ENCODE assay signal across 28 cellular contexts in the genomic region with DNA sequence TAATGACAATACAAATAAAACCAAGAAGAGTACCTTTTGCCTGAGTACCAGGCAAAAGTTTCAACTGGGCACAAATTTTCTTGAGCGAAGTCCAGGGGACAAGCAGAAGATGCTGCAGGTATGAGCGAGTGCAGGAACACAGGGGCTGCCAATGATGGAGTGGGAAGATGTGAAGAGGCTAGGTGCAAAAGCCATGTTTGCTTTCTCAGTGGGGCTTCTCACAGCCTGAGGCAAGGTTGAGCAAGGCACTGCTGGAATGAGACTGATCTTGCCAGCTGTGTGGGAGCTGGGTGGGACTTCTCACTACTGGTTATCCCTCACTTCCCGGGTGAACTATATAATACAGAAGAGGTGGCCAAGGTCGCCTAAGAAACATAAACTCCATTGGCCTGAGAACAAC.
"Had no signal": no experiment of that assay in that cellular context is flagged by ENCODE, and none has a peak within 500 bp of the region (broad histone marks: within the 10 kb centered on the region; RNA-seq: fewer than 3 reads in every experiment).

No MANE protein-coding gene starts in this region.

- H3K9ac ChIP-seq: neural progenitor cell had no signal

- ATAC-seq: activated T-cell treated with anti-CD3 and anti-CD28 coated beads, Interleukin-2, amount 50 U/mL, for 4 hours; heart right ventricle; left lung; naive thymus-derived CD8-positive, alpha-beta T cell; stimulated activated memory B cell treated with anti-CD40 and anti-IgM and Interleukin-4, amounts not matched to agents 10 μg/mL and 1 μg/mL and 100 μg/mL, for 72 hours had no signal

- H3K36me3 Mint-ChIP-seq: activated naive CD8-positive, alpha-beta T cell; mesothelial cell of epicardium; naive thymus-derived CD8-positive, alpha-beta T cell; neural progenitor cell; stimulated activated memory B cell treated with anti-CD40 and anti-IgM and Interleukin-4, amounts not matched to agents 10 μg/mL and 1 μg/mL and 100 μg/mL, for 72 hours had no signal

- H3K27me3 Mint-ChIP-seq: activated naive CD8-positive, alpha-beta T cell; naive thymus-derived CD8-positive, alpha-beta T cell; stimulated activated memory B cell treated with anti-CD40 and anti-IgM and Interleukin-4, amounts not matched to agents 10 μg/mL and 1 μg/mL and 100 μg/mL, for 72 hours had no signal

- H3K9me3 ChIP-seq: testis, uterus had no signal

- H3K27ac Mint-ChIP-seq: activated naive CD8-positive, alpha-beta T cell; activated T-helper 2 cell treated with anti-CD3 and anti-CD28 coated beads, Interferon-gamma antibody, Interleukin-2, Interleukin-4, amounts not matched to agents 10 μg/mL and 5 μg/mL and 100 μg/mL, durations not matched to agents 14 hours and 24 hours and 36 hours; mesothelial cell of epicardium; naive thymus-derived CD8-positive, alpha-beta T cell; neural progenitor cell; stimulated activated memory B cell treated with anti-CD40 and anti-IgM and Interleukin-4, amounts not matched to agents 10 μg/mL and 1 μg/mL and 100 μg/mL, for 72 hours had no signal

- H3K4me1 ChIP-seq: heart right ventricle, left lung, neural progenitor cell, sigmoid colon, testis, uterus had no signal

- DNase-seq: activated CD4-positive, alpha-beta T cell treated with anti-CD3 and anti-CD28 coated beads for 4 hours; activated CD4-positive, alpha-beta T cell treated with anti-CD3 and anti-CD28 coated beads, Interleukin-2, amount 50 U/mL, for 48 hours; activated CD4-positive, CD25-positive, alpha-beta regulatory T cell; activated CD8-positive, alpha-beta memory T cell treated with anti-CD3 and anti-CD28 coated beads, Interleukin-2, amount 50 U/mL, for 48 hours; activated naive CD4-positive, alpha-beta T cell; activated T-cell treated with anti-CD3 and anti-CD28 coated beads, Interleukin-2, amount 50 U/mL, for 4 hours; cerebellar nuclear complex; cortex of kidney; erythroblast; foreskin fibroblast; heart right ventricle; kidney glomerular epithelial cell; left lung; naive thymus-derived CD8-positive, alpha-beta T cell; posterior cingulate gyrus; retina; sigmoid colon; stimulated activated CD4-positive, alpha-beta T cell treated with anti-CD3 and anti-CD28 coated beads, Interleukin-15, amount 100 ng/mL, for 24 hours; testis; trophoblast cell; uterus had no signal

- H3K4me3 ChIP-seq: heart right ventricle, left lung, lung, neural progenitor cell, sigmoid colon, smooth muscle cell, testis, uterus had no signal

- H3K27me3 ChIP-seq: heart right ventricle, left lung, neural progenitor cell, sigmoid colon, testis, uterus had no signal

- H3K36me3 ChIP-seq: heart right ventricle, left lung, neural progenitor cell, sigmoid colon, uterus had no signal

- H3K4me3 Mint-ChIP-seq: activated naive CD8-positive, alpha-beta T cell; activated T-cell treated with anti-CD3 and anti-CD28 coated beads, Interleukin-2, amount 50 U/mL, for 4 hours; mesothelial cell of epicardium; naive thymus-derived CD8-positive, alpha-beta T cell; neural progenitor cell; stimulated activated memory B cell treated with anti-CD40 and anti-IgM and Interleukin-4, amounts not matched to agents 10 μg/mL and 1 μg/mL and 100 μg/mL, for 72 hours had no signal

- H3K4me1 Mint-ChIP-seq: mesothelial cell of epicardium; neural progenitor cell; stimulated activated memory B cell treated with anti-CD40 and anti-IgM and Interleukin-4, amounts not matched to agents 10 μg/mL and 1 μg/mL and 100 μg/mL, for 72 hours had no signal
